In genomic region chr10:32961343-32961891, GRCh38 we compare ENCODE assay signal across 10 cellular contexts. TPM values are rescaled to one million over a fixed set of nuclear protein-coding genes. Genes with fewer than 3 reads are reported as not detected.
DNase-seq lines count a peak whose midpoint lies in the region; ATAC-seq, FAIRE-seq and TF ChIP-seq lines count a peak whose summit lies in the region.
"Had no signal": no experiment of that assay in that cellular context is flagged by ENCODE, and none has a peak within 500 bp of the region (broad histone marks: within the 10 kb centered on the region; RNA-seq: fewer than 3 reads in every experiment).

No MANE protein-coding gene starts in this region.

- H3K4me3 ChIP-seq in A549 (no peak overlapping the region), Karpas-422 (ENCODE audit: low read length) (peak overlapping the region; percentile 23), muscle layer of colon (ENCODE audit: low read depth in 1 of 2, low read length in 2 of 2) (peak overlapping the region in 1 of 2 donors; percentile 28)

- H3K27me3 Mint-ChIP-seq in dendritic cell treated with granulocyte-macrophage colony-stimulating factor and Interleukin-4, amounts not matched to agents 40 ng/mL and 50 ng/mL, for 4 days = no peaks in the 10 kb centered on the region

- peak overlapping the region; percentile 74 for H3K27ac Mint-ChIP-seq in dendritic cell treated with granulocyte-macrophage colony-stimulating factor and Interleukin-4, amounts not matched to agents 40 ng/mL and 50 ng/mL, for 4 days

- peaks cover 21% of the 10 kb centered on the region for H3K79me2 ChIP-seq in Karpas-422 (ENCODE audit: low read length)

- FAIRE-seq in A549 (lab: Jason Lieb, UNC) = no peak

- DNase-seq in A549 (ENCODE audit: low read depth in 1 of 2, low spot score in 1 of 2) (no peak), Karpas-422 (peak; percentile 94), germinal center (ENCODE audit: low spot score) (no peak), substantia nigra (lab: John Stamatoyannopoulos, UW) (no peak)
- no peak for DNase-seq in activated naive CD4-positive, alpha-beta T cell treated with Interleukin-2 at 50 U/mL for 16 hours
- DNase-seq: activated naive CD4-positive, alpha-beta T cell treated with anti-CD3 and anti-CD28 coated beads, Interleukin-2, amount 50 U/mL, for 16 hours; BE2C had no signal

- TF ChIP-seq RAD21 in A549 (conservative IDR thresholded peaks at IDR 0.05 in 1 of 2, IDR thresholded peaks at IDR 0.05 in 1 of 2) = no peak

- H3K4me2 ChIP-seq in A549 = peak overlapping the region; percentile 92
- peak overlapping the region; percentile 85 for H3K4me2 ChIP-seq in Karpas-422 (ENCODE audit: low read depth, low read length, poor library complexity, severe bottlenecking)

- no peak overlapping the region for H3K4me3 Mint-ChIP-seq in dendritic cell treated with granulocyte-macrophage colony-stimulating factor and Interleukin-4, amounts not matched to agents 40 ng/mL and 50 ng/mL, for 4 days

- H3K36me3 Mint-ChIP-seq in dendritic cell treated with granulocyte-macrophage colony-stimulating factor and Interleukin-4, amounts not matched to agents 40 ng/mL and 50 ng/mL, for 4 days (ENCODE audit: low read depth) = peaks cover 9% of the 10 kb centered on the region

- H3K27me3 ChIP-seq in Karpas-422 (ENCODE audit: low read length) = no peaks in the 10 kb centered on the region
- H3K27me3 ChIP-seq in muscle layer of colon (ENCODE audit: control insufficient read depth in 1 of 2, insufficient read depth in 2 of 2, low read length in 2 of 2) = no peaks in the 10 kb centered on the region
- H3K27me3 ChIP-seq: BE2C had no signal

- H3K9me3 ChIP-seq in A549 (peaks cover 2% of the 10 kb centered on the region; the same call in 2 of the 3 replicates), Karpas-422 (ENCODE audit: low read length) (no peaks in the 10 kb centered on the region), muscle layer of colon (ENCODE audit: low read length) (no peaks in the 10 kb centered on the region)
- H3K9me3 ChIP-seq: BE2C had no signal

- CTCF ChIA-PET in A549 (lab: Yijun Ruan, JAX) = interaction anchor here (0.7 to 1.9 kb wide), 5 partner anchors 19 to 194 kb away, joined by 3 to 11 read pairs (median 6); no protein-coding TSS in a partner anchor

- H2AFZ ChIP-seq in Karpas-422 (ENCODE audit: low read length) = no peak overlapping the region

- no peak for TF ChIP-seq POLR2A in A549 (IDR thresholded peaks at IDR 0.05; ENCODE audit: low read length)

- peaks cover 26% of the 10 kb centered on the region for H3K4me1 Mint-ChIP-seq in dendritic cell treated with granulocyte-macrophage colony-stimulating factor and Interleukin-4, amounts not matched to agents 40 ng/mL and 50 ng/mL, for 4 days (ENCODE audit: low read depth)

- 39% methylated on average over 5 of the region's 5 CpGs for WGBS in A549 (ENCODE audit: missing lambda C conversion rate)

- no peaks in the 10 kb centered on the region for H4K20me1 ChIP-seq in Karpas-422 (ENCODE audit: insufficient read depth, low read depth, low read length)

- H3K36me3 ChIP-seq in Karpas-422 (ENCODE audit: insufficient read depth, low read length) (peaks cover 9% of the 10 kb centered on the region; the same call in 1 of the 2 replicates), muscle layer of colon (ENCODE audit: insufficient read depth, low read length) (no peaks in the 10 kb centered on the region)

- H3K27ac ChIP-seq in A549 (peak overlapping the region; percentile 99 to 100), Karpas-422 (ENCODE audit: low read length) (peak overlapping the region; percentile 96), muscle layer of colon (ENCODE audit: low read depth, low read length) (peak overlapping the region; percentile 54), substantia nigra (ENCODE audit: low read depth, low read length, poor library complexity, severe bottlenecking) (no peak overlapping the region)

- no peak for ATAC-seq in A549
- no peak for ATAC-seq in GM18517 (IDR thresholded peaks at IDR 0.05; ENCODE audit: unreplicated experiment)

- TF ChIP-seq CTCF in A549 (IDR thresholded peaks at IDR 0.05) = no peak

- TF ChIP-seq EP300 in A549 (IDR thresholded peaks at IDR 0.05) = no peak

- H3K9ac ChIP-seq in Karpas-422 (ENCODE audit: low read length) (peak overlapping the region; percentile 57), muscle layer of colon (ENCODE audit: low read length) (no peak overlapping the region)

- POLR2A ChIA-PET in A549 (lab: Yijun Ruan, JAX) = interaction anchor here (0.6 to 1.4 kb wide), 7 partner anchors 9 to 49 kb away, joined by 3 to 26 read pairs (median 4); no protein-coding TSS in a partner anchor

- intact Hi-C loops in dendritic cell treated with granulocyte-macrophage colony-stimulating factor and Interleukin-4, amounts not matched to agents 40 ng/mL and 50 ng/mL, for 4 days (cut with micrococcal nuclease) = no loop called here

- no peaks in the 10 kb centered on the region for H3K9me3 Mint-ChIP-seq in dendritic cell treated with granulocyte-macrophage colony-stimulating factor and Interleukin-4, amounts not matched to agents 40 ng/mL and 50 ng/mL, for 4 days

- peaks cover 43% of the 10 kb centered on the region for H3K4me1 ChIP-seq in A549
- H3K4me1 ChIP-seq in Karpas-422 (ENCODE audit: low read length) = peaks cover 73% of the 10 kb centered on the region
- H3K4me1 ChIP-seq in muscle layer of colon (ENCODE audit: insufficient read depth, low read length) = peaks cover 32% of the 10 kb centered on the region

- H3K9me2 ChIP-seq in Karpas-422 (replicated peaks; ENCODE audit: insufficient read depth, low read length) = no peaks in the 10 kb centered on the region

TF ChIP-seq in A549, 52 proteins besides CTCF, POLR2A, EP300 and RAD21:
- no peak for TF ChIP-seq ZC3H11A (IDR thresholded peaks at IDR 0.05)
- no peak for TF ChIP-seq JUNB (IDR thresholded peaks at IDR 0.05)
- no peak for TF ChIP-seq FOXS1 (CRISPR knock-in tag; IDR thresholded peaks at IDR 0.05)
- no peak for TF ChIP-seq MAZ (IDR thresholded peaks at IDR 0.05; ENCODE audit: borderline replicate concordance, low read depth, low read length)
- peak; percentile 41; the same call in 1 of the 2 replicates for TF ChIP-seq HOXA7 (CRISPR knock-in tag; IDR thresholded peaks at IDR 0.05)
- TF ChIP-seq ZFP36 (IDR thresholded peaks at IDR 0.05; ENCODE audit: borderline replicate concordance, partially characterized antibody) = no peak
- TF ChIP-seq EHF (CRISPR knock-in tag; IDR thresholded peaks at IDR 0.05) = 0 out of 2 replicates have a peak, but pooled peaks have one; percentile 21
- TF ChIP-seq FOSB (CRISPR knock-in tag; IDR thresholded peaks at IDR 0.05) = no peak
- TF ChIP-seq ZSCAN20 (CRISPR knock-in tag; IDR thresholded peaks at IDR 0.05) = no peak

RNA-seq across cellular contexts. Expression of gene ITGB1, which starts 3.4 kb away (rescaled TPM):
- polyA plus RNA-seq in A549 (2011; rRNA removed) (1,667 and 2,408 TPM in 2 replicates), A549 (2017; fragmentation: RNase III; extraction: RNeasy Plus Mini Kit Qiagen cat#74134 plus additional on column Dnase treatment) (1,270 to 1,281 TPM (median 1,270 TPM) in 3 replicates)
- polyA plus RNA-seq in A549 (2012; cell fraction: cytosol; rRNA removed) = 320 and 370 TPM in 2 replicates
- polyA plus RNA-seq in A549 (2012; cell fraction: nucleus; rRNA removed) = 214 and 381 TPM in 2 replicates
- 799 and 821 TPM in 2 replicates for polyA minus RNA-seq in A549 (2011; rRNA and poly(A)+ RNA removed)
- total RNA-seq in Karpas-422 (2014; rRNA removed; shearing (Covaris generic); ENCODE audit: low replicate concordance) = 526 and 559 TPM in 2 replicates
